In the genomic region with DNA sequence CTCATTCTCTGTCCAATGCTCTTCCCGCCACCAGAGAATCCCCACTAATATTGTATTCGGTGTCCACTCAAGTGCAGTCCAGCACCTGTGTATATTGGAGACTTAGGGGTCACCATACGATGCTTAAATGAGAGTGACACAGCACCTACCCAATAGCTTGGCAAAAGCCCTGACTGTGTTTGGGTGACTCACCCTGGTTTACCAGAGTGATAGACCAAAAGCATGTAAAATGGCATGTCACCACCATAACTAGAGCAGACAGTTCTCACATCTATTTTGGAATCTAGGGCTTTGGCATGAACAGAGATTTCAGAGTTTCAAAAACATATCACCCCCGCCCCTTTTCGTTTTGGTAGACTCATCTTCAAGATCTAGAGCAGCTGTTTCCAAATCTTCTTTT, we compare ENCODE assay signal across 17 cellular contexts.
DNase-seq lines count a peak whose midpoint lies in the region; ATAC-seq, FAIRE-seq and TF ChIP-seq lines count a peak whose summit lies in the region.
"Had no signal": no experiment of that assay in that cellular context is flagged by ENCODE, and none has a peak within 500 bp of the region (broad histone marks: within the 10 kb centered on the region; RNA-seq: fewer than 3 reads in every experiment).

No MANE protein-coding gene starts in this region.

- H3K4me2 ChIP-seq in smooth muscle cell (peak overlapping the region; percentile 75), MM.1S (ENCODE audit: low read depth, low read length) (no peak overlapping the region)

- H3K9me3 ChIP-seq in esophagus muscularis mucosa (no peaks in the 10 kb centered on the region), smooth muscle cell (replicated peaks; ENCODE audit: low read depth) (no peaks in the 10 kb centered on the region), MM.1S (replicated peaks; ENCODE audit: insufficient read depth, low read length) (no peaks in the 10 kb centered on the region)
- H3K9me3 ChIP-seq: mucosa of descending colon had no signal

- no peak overlapping the region for H3K27ac ChIP-seq in esophagus muscularis mucosa (replicated peaks in 1 of 4)
- H3K27ac ChIP-seq in smooth muscle cell (ENCODE audit: low read depth) = peak overlapping the region; percentile 87
- no peak overlapping the region for H3K27ac ChIP-seq in MM.1S (ENCODE audit: low read length)
- H3K27ac ChIP-seq: 22Rv1 had no signal

- peak; percentile 68 for FAIRE-seq in RCC 7860 (lab: Jason Lieb, UNC)
- FAIRE-seq: H1 had no signal

- TF ChIP-seq EP300 in esophagus muscularis mucosa (IDR thresholded peaks at IDR 0.05) = no peak

- peaks cover 14 to 19% (median 18%) of the 10 kb centered on the region in 4 donors for H3K4me1 ChIP-seq in esophagus muscularis mucosa
- H3K4me1 ChIP-seq in smooth muscle cell (ENCODE audit: low read depth) = no peaks in the 10 kb centered on the region
- H3K4me1 ChIP-seq in MM.1S (ENCODE audit: low read length) = no peaks in the 10 kb centered on the region

- H4K20me1 ChIP-seq in smooth muscle cell (ENCODE audit: low read depth) (no peaks in the 10 kb centered on the region), MM.1S (ENCODE audit: insufficient read depth, low read length) (no peaks in the 10 kb centered on the region)

- no peak for ATAC-seq in GM21529 (IDR thresholded peaks at IDR 0.05; ENCODE audit: unreplicated experiment)

- TF ChIP-seq CTCF in esophagus muscularis mucosa (IDR thresholded peaks at IDR 0.05) (no peak), smooth muscle cell (IDR thresholded peaks at IDR 0.05; ENCODE audit: borderline replicate concordance, insufficient read depth, poor library complexity, severe bottlenecking) (no peak), MM.1S (IDR thresholded peaks at IDR 0.05; ENCODE audit: low read length) (no peak)

- intact Hi-C loops in esophagus muscularis mucosa (cut with DNase I) = no loop called here

- 88% methylated on average over 5 of the region's 5 CpGs for WGBS in esophagus muscularis mucosa
- 90% methylated on average over 5 of the region's 5 CpGs for WGBS in smooth muscle cell (ENCODE audit: low lambda C conversion rate)

- H3K36me3 ChIP-seq in esophagus muscularis mucosa = no peaks in the 10 kb centered on the region
- no peaks in the 10 kb centered on the region for H3K36me3 ChIP-seq in smooth muscle cell (ENCODE audit: low read depth)
- H3K36me3 ChIP-seq in MM.1S (replicated peaks; ENCODE audit: insufficient read depth, low read length) = no peaks in the 10 kb centered on the region

- H3K9ac ChIP-seq in smooth muscle cell (ENCODE audit: low read depth) (no peak overlapping the region), MM.1S (ENCODE audit: low read length) (no peak overlapping the region)

- H2AFZ ChIP-seq in smooth muscle cell (ENCODE audit: low read depth) (no peak overlapping the region), MM.1S (ENCODE audit: low read length) (no peak overlapping the region)

- H3K27me3 ChIP-seq in esophagus muscularis mucosa (no peaks in the 10 kb centered on the region), smooth muscle cell (ENCODE audit: low read depth) (no peaks in the 10 kb centered on the region), MM.1S (replicated peaks; ENCODE audit: insufficient read depth, low read length) (no peaks in the 10 kb centered on the region)
- H3K27me3 ChIP-seq: heart left ventricle had no signal

- H3K4me3 ChIP-seq in esophagus muscularis mucosa (no peak overlapping the region), smooth muscle cell (no peak overlapping the region), MM.1S (ENCODE audit: low read length) (no peak overlapping the region)
- H3K4me3 ChIP-seq: heart left ventricle, mucosa of descending colon had no signal

- no peak for TF ChIP-seq POLR2A in esophagus muscularis mucosa (IDR thresholded peaks at IDR 0.05; ENCODE audit: low read depth)

- H3K79me2 ChIP-seq in smooth muscle cell (ENCODE audit: low read depth) (no peaks in the 10 kb centered on the region), MM.1S (ENCODE audit: low read length) (no peaks in the 10 kb centered on the region)

- H3K9me2 ChIP-seq in MM.1S (replicated peaks; ENCODE audit: insufficient read depth, low read length) = no peaks in the 10 kb centered on the region

- H3F3A ChIP-seq in smooth muscle cell (ENCODE audit: low read depth) (peaks cover 10% of the 10 kb centered on the region), MM.1S (ENCODE audit: insufficient read depth, low read length) (no peaks in the 10 kb centered on the region)

- DNase-seq in DMS 273 (lab: John Stamatoyannopoulos, UW; ENCODE audit: unreplicated experiment) (peak; percentile 4), DMS 273 treated with DMSO at 0.1 percent for 48 hours (lab: John Stamatoyannopoulos, UW) (no peak), RCC 7860 (ENCODE audit: low spot score) (peak; percentile 60), esophagus muscularis mucosa (ENCODE audit: extremely low spot score) (peak; percentile 64), smooth muscle cell (lab: John Stamatoyannopoulos, UW; ENCODE audit: unreplicated experiment) (no peak), T-helper 2 cell (no peak), MM.1S (no peak)
- DNase-seq: activated CD4-positive, alpha-beta T cell treated with anti-CD3 and anti-CD28 coated beads, Interleukin-2, amount 10 ng/mL, durations not matched to agents 7 days and 5 days; activated T-cell treated with anti-CD3 and anti-CD28 coated beads, Interleukin-2, amount 50 U/mL, for 24 hours; CD4-positive, alpha-beta memory T cell; heart left ventricle; NCI-H82; posterior cingulate gyrus had no signal

Comparison
In these comparisons a context has a peak if more than half of its experiments do, and no peak if none do; other contexts are left out.
1. DNase-seq: peak in DMS 273 (single experiment), RCC 7860 (single experiment) and esophagus muscularis mucosa (single experiment); none in DMS 273 treated with DMSO at 0.1 percent for 48 hours (single experiment), smooth muscle cell (single experiment), T-helper 2 cell (0 of 5) and MM.1S (single experiment).